In genomic region chr1:184664042-184664659, GRCh38 we compare ENCODE assay signal across 8 cellular contexts.
DNase-seq lines count a peak whose midpoint lies in the region; ATAC-seq and TF ChIP-seq lines count a peak whose summit lies in the region.

No MANE protein-coding gene starts in this region.

- H3K79me2 ChIP-seq in fibroblast of lung (ENCODE audit: control insufficient read depth, insufficient read depth, low read length): no peaks in the 10 kb centered on the region

- H3K4me3 Mint-ChIP-seq in CD4-positive, alpha-beta memory T cell: peak overlapping the region in 5 of 8 donors; percentile 3 to 65 (median 50)

- no peaks in the 10 kb centered on the region for H3K9me3 ChIP-seq in CD4-positive, alpha-beta memory T cell (ENCODE audit: control insufficient read depth in 1 of 2, low read length in 2 of 2)
- H3K9me3 ChIP-seq in fibroblast of lung (ENCODE audit: control insufficient read depth, insufficient read depth, low read depth, low read length) (no peaks in the 10 kb centered on the region), muscle layer of colon (ENCODE audit: low read length) (no peaks in the 10 kb centered on the region)

- peaks cover 2 to 9% of the 10 kb centered on the region in 2 donors for H3K27me3 Mint-ChIP-seq in CD4-positive, alpha-beta memory T cell

- intact Hi-C loops in CD4-positive, alpha-beta memory T cell (cut with micrococcal nuclease): no loop called here

- CTCF ChIA-PET in CD4-positive, alpha-beta memory T cell (lab: Charles Lee; ENCODE audit: partially characterized antibody): interaction anchor here (0.8 to 1.5 kb wide), 3 partner anchors 8 to 588 kb away, joined by 3 to 6 read pairs (median 4); no protein-coding TSS in a partner anchor

- H3K4me2 ChIP-seq in fibroblast of lung (ENCODE audit: extremely low read depth, insufficient read depth, low read length): peak overlapping the region; percentile 84

- peak overlapping the region; percentile 91 for H2AFZ ChIP-seq in fibroblast of lung (ENCODE audit: low read length)

- H4K20me1 ChIP-seq in fibroblast of lung (ENCODE audit: control insufficient read depth, extremely low read depth, insufficient read depth, low read length): no peaks in the 10 kb centered on the region

- H3K36me3 ChIP-seq in CD4-positive, alpha-beta memory T cell (ENCODE audit: insufficient read depth, low read length): no peaks in the 10 kb centered on the region
- H3K36me3 ChIP-seq in fibroblast of lung (ENCODE audit: control insufficient read depth, insufficient read depth, low read length) (no peaks in the 10 kb centered on the region), muscle layer of colon (ENCODE audit: insufficient read depth, low read length) (no peaks in the 10 kb centered on the region)

- peaks cover 5 to 11% (median 6%) of the 10 kb centered on the region in 4 donors for H3K4me1 Mint-ChIP-seq in CD4-positive, alpha-beta memory T cell

- peak overlapping the region in 2 of 7 donors; percentile 8 to 43 for H3K27ac Mint-ChIP-seq in CD4-positive, alpha-beta memory T cell

- no peak overlapping the region for H3K27ac ChIP-seq in CD4-positive, alpha-beta memory T cell (ENCODE audit: low read depth, low read length)
- no peak overlapping the region for H3K27ac ChIP-seq in fibroblast of lung (ENCODE audit: insufficient read depth, low read length)
- H3K27ac ChIP-seq in muscle layer of colon (ENCODE audit: low read depth, low read length): no peak overlapping the region

- peaks cover 0 to 1% (median 0%) of the 10 kb centered on the region in 8 donors for H3K9me3 Mint-ChIP-seq in CD4-positive, alpha-beta memory T cell

- POLR2A ChIA-PET in CD4-positive, alpha-beta memory T cell (lab: Charles Lee; ENCODE audit: partially characterized antibody): no interaction called here

- peak; percentile 88 to 94 for TF ChIP-seq CTCF in fibroblast of lung (conservative IDR thresholded peaks at IDR 0.05 in 1 of 2, IDR thresholded peaks at IDR 0.05 in 1 of 2; ENCODE audit: low read depth in 1 of 2, low read length in 2 of 2)

- peaks cover 5% of the 10 kb centered on the region for H3K27me3 ChIP-seq in CD4-positive, alpha-beta memory T cell (ENCODE audit: insufficient read depth, low read length)
- H3K27me3 ChIP-seq in fibroblast of lung (ENCODE audit: control insufficient read depth, insufficient read depth, low read length) (no peaks in the 10 kb centered on the region), muscle layer of colon (ENCODE audit: control insufficient read depth in 1 of 2, insufficient read depth in 2 of 2, low read length in 2 of 2) (no peaks in the 10 kb centered on the region)

- peak in 2 of 5 donors; percentile 7 to 10 for DNase-seq in CD4-positive, alpha-beta memory T cell
- peak; percentile 66 for DNase-seq in NCI-H1694 (lab: John Stamatoyannopoulos, UW)
- peak; percentile 16 for DNase-seq in activated T-cell treated with anti-CD3 and anti-CD28 coated beads for 24 hours (ENCODE audit: low read depth)
- DNase-seq in fibroblast of lung (ENCODE audit: low read depth in 2 of 2): peak; percentile 58 to 78
- DNase-seq in stromal cell of bone marrow (ENCODE audit: low read depth): peak; percentile 38
- DNase-seq in NCI-H128 (lab: John Stamatoyannopoulos, UW; ENCODE audit: unreplicated experiment): no peak

- H3K9ac ChIP-seq in fibroblast of lung (ENCODE audit: insufficient read depth, low read length) (peak overlapping the region; percentile 4), muscle layer of colon (ENCODE audit: low read length) (no peak overlapping the region)

- peak; percentile 69 for ATAC-seq in GM19455 (IDR thresholded peaks at IDR 0.05; ENCODE audit: unreplicated experiment)

- peaks cover 7% of the 10 kb centered on the region for H3K4me1 ChIP-seq in CD4-positive, alpha-beta memory T cell (ENCODE audit: insufficient read depth, low read length)
- H3K4me1 ChIP-seq in fibroblast of lung (ENCODE audit: control insufficient read depth, extremely low read depth, insufficient read depth, low read length) (peaks cover 4% of the 10 kb centered on the region), muscle layer of colon (ENCODE audit: insufficient read depth, low read length) (peaks cover 6% of the 10 kb centered on the region)

- no peak overlapping the region for H3K4me3 ChIP-seq in CD4-positive, alpha-beta memory T cell (ENCODE audit: low read length in 2 of 2)
- H3K4me3 ChIP-seq in fibroblast of lung (replicated peaks in 1 of 4; ENCODE audit: control extremely low read depth in 1 of 4, insufficient read depth in 1 of 4, low read depth in 3 of 4, low read length in 4 of 4) (peak overlapping the region; percentile 10 to 40 (median 39)), muscle layer of colon (ENCODE audit: low read depth in 1 of 2, low read length in 2 of 2) (peak overlapping the region; percentile 39 to 48)

- no peaks in the 10 kb centered on the region for H3K36me3 Mint-ChIP-seq in CD4-positive, alpha-beta memory T cell

Comparison
In these comparisons a context has a peak if more than half of its experiments do, and no peak if none do; other contexts are left out.
1. H3K4me3 ChIP-seq: peak in fibroblast of lung (4 of 4) and muscle layer of colon (2 of 2); none in CD4-positive, alpha-beta memory T cell (0 of 2).